In genomic region chrX:11171956-11172355, GRCh38 we compare ENCODE assay signal across 35 cellular contexts.
"Had no signal": no experiment of that assay in that cellular context is flagged by ENCODE, and none has a peak within 500 bp of the region (broad histone marks: within the 10 kb centered on the region; RNA-seq: fewer than 3 reads in every experiment).

No MANE protein-coding gene starts in this region.

- H3K27ac Mint-ChIP-seq: activated B cell treated with CpG ODN at 0.5 μM for 24 hours; activated CD4-positive, alpha-beta memory T cell treated with anti-CD3 and anti-CD28 coated beads for 36 hours; activated CD4-positive, alpha-beta T cell treated with anti-CD3 and anti-CD28 coated beads, Interleukin-2, amount 10 ng/mL, durations not matched to agents 24 days and 14 days; activated CD8-positive, alpha-beta T cell treated with anti-CD3 and anti-CD28 coated beads for 36 hours; activated naive CD4-positive, alpha-beta T cell treated with anti-CD3 and anti-CD28 coated beads for 36 hours; activated naive CD4-positive, alpha-beta T cell treated with anti-CD3 and anti-CD28 coated beads, Interleukin-2, amount 50 U/mL, for 72 hours; activated naive CD8-positive, alpha-beta T cell treated with anti-CD3 and anti-CD28 coated beads for 36 hours; activated T-cell treated with anti-CD3 and anti-CD28 coated beads, Interleukin-2, amount 50 U/mL, for 72 hours; activated T-helper 1 cell treated with anti-CD3 and anti-CD28 coated beads, Interleukin-12 subunit alpha, Interleukin-12 subunit beta, Interleukin-2, Interleukin-4 antibody, amounts not matched to agents 30 ng/mL and 10 ng/mL and 1 ng/mL, durations not matched to agents 14 hours and 24 hours and 36 hours; activated T-helper 17 cell treated with anti-CD3 and anti-CD28 coated beads, Interleukin-2, amount 50 U/mL, for 72 hours; T-helper 1 cell treated with Interleukin-12 subunit alpha and Interleukin-12 subunit beta and Interleukin-4 antibody, amounts not matched to agents 30 μg/mL and 1 μg/mL, for 36 hours; T-helper 2 cell treated with Interferon-gamma antibody and Interleukin-4, amounts not matched to agents 5 μg/mL and 100 μg/mL, for 36 hours had no signal

- H3K9me3 ChIP-seq: adrenal gland, body of pancreas, breast epithelium had no signal

- DNase-seq: activated B cell treated with CpG ODN at 0.5 μM for 24 hours; activated CD4-positive, alpha-beta memory T cell treated with anti-CD3 and anti-CD28 coated beads for 36 hours; activated CD4-positive, alpha-beta T cell treated with anti-CD3 and anti-CD28 coated beads for 4 hours; activated CD4-positive, alpha-beta T cell treated with anti-CD3 and anti-CD28 coated beads, Interleukin-2, amount 10 ng/mL, durations not matched to agents 24 days and 14 days; activated CD4-positive, alpha-beta T cell treated with anti-CD3 and anti-CD28 coated beads, Interleukin-2, amount 50 U/mL, for 1 hour; activated CD4-positive, alpha-beta T cell treated with anti-CD3 and anti-CD28 coated beads, Interleukin-2, amount 50 U/mL, for 4 hours; activated CD4-positive, CD25-positive, alpha-beta regulatory T cell treated with anti-CD3 and anti-CD28 coated beads, Interleukin-2, amount 50 U/mL, for 72 hours; activated CD8-positive, alpha-beta memory T cell treated with anti-CD3 and anti-CD28 coated beads, Interleukin-2, amount 50 U/mL, for 4 hours; activated CD8-positive, alpha-beta T cell treated with anti-CD3 and anti-CD28 coated beads for 36 hours; activated effector memory CD4-positive, alpha-beta T cell treated with anti-CD3 and anti-CD28 coated beads, Interleukin-2, amount 50 U/mL, for 16 hours; activated gamma-delta T cell treated with Interleukin-2 at 50 U/mL for 16 hours; activated naive CD4-positive, alpha-beta T cell; activated naive CD4-positive, alpha-beta T cell treated with anti-CD3 and anti-CD28 coated beads for 36 hours; activated naive CD4-positive, alpha-beta T cell treated with anti-CD3 and anti-CD28 coated beads, Interleukin-2, amount 50 U/mL, for 16 hours; activated naive CD8-positive, alpha-beta T cell treated with anti-CD3 and anti-CD28 coated beads for 36 hours; activated T-cell treated with anti-CD3 and anti-CD28 coated beads for 4 hours; activated T-cell treated with anti-CD3 and anti-CD28 coated beads, Interleukin-2, amount 50 U/mL, for 1 hour; activated T-cell treated with anti-CD3 and anti-CD28 coated beads, Interleukin-2, amount 50 U/mL, for 4 hours; activated T-cell treated with anti-CD3 and anti-CD28 coated beads, Interleukin-2, amount 50 U/mL, for 72 hours; adrenal gland; amniotic stem cell; aorta; body of pancreas; brain microvascular endothelial cell; central memory CD4-positive, alpha-beta T cell; T-helper 1 cell; T-helper 2 cell; T-helper 9 cell had no signal

- H3K27ac ChIP-seq: adrenal gland, body of pancreas, brain microvascular endothelial cell, breast epithelium, VCaP had no signal

- H3K36me3 Mint-ChIP-seq: activated CD4-positive, alpha-beta memory T cell treated with anti-CD3 and anti-CD28 coated beads for 36 hours; activated naive CD4-positive, alpha-beta T cell treated with anti-CD3 and anti-CD28 coated beads, Interleukin-2, amount 50 U/mL, for 72 hours; activated naive CD8-positive, alpha-beta T cell treated with anti-CD3 and anti-CD28 coated beads for 36 hours had no signal

- ATAC-seq: activated CD8-positive, alpha-beta T cell treated with anti-CD3 and anti-CD28 coated beads for 36 hours; activated naive CD4-positive, alpha-beta T cell treated with anti-CD3 and anti-CD28 coated beads, Interleukin-2, amount 50 U/mL, for 72 hours; activated T-cell treated with anti-CD3 and anti-CD28 coated beads, Interleukin-2, amount 50 U/mL, for 4 hours; activated T-cell treated with anti-CD3 and anti-CD28 coated beads, Interleukin-2, amount 50 U/mL, for 72 hours; activated T-helper 17 cell treated with anti-CD3 and anti-CD28 coated beads, Interleukin-2, amount 50 U/mL, for 72 hours; body of pancreas had no signal

- H3K4me3 ChIP-seq: adrenal gland, body of pancreas, breast epithelium had no signal

- H3K36me3 ChIP-seq: adrenal gland, brain microvascular endothelial cell, breast epithelium had no signal

- H3K4me1 Mint-ChIP-seq: activated CD4-positive, alpha-beta T cell treated with anti-CD3 and anti-CD28 coated beads, Interleukin-2, amount 10 ng/mL, durations not matched to agents 24 days and 14 days; activated naive CD8-positive, alpha-beta T cell treated with anti-CD3 and anti-CD28 coated beads for 36 hours; activated T-helper 17 cell treated with anti-CD3 and anti-CD28 coated beads, Interleukin-2, amount 50 U/mL, for 72 hours had no signal

- H3K4me1 ChIP-seq: adrenal gland, body of pancreas, breast epithelium had no signal

- H3K9me3 Mint-ChIP-seq: activated B cell treated with CpG ODN at 0.5 μM for 24 hours; activated CD4-positive, alpha-beta memory T cell treated with anti-CD3 and anti-CD28 coated beads for 36 hours; activated CD4-positive, alpha-beta T cell treated with anti-CD3 and anti-CD28 coated beads, Interleukin-2, amount 10 ng/mL, durations not matched to agents 24 days and 14 days; activated CD8-positive, alpha-beta T cell treated with anti-CD3 and anti-CD28 coated beads for 36 hours; activated naive CD4-positive, alpha-beta T cell treated with anti-CD3 and anti-CD28 coated beads for 36 hours; activated naive CD4-positive, alpha-beta T cell treated with anti-CD3 and anti-CD28 coated beads, Interleukin-2, amount 50 U/mL, for 72 hours; activated naive CD8-positive, alpha-beta T cell treated with anti-CD3 and anti-CD28 coated beads for 36 hours; activated T-cell treated with anti-CD3 and anti-CD28 coated beads, Interleukin-2, amount 50 U/mL, for 4 hours; activated T-cell treated with anti-CD3 and anti-CD28 coated beads, Interleukin-2, amount 50 U/mL, for 72 hours; activated T-helper 1 cell treated with anti-CD3 and anti-CD28 coated beads, Interleukin-12 subunit alpha, Interleukin-12 subunit beta, Interleukin-2, Interleukin-4 antibody, amounts not matched to agents 30 ng/mL and 10 ng/mL and 1 ng/mL, durations not matched to agents 14 hours and 24 hours and 36 hours; activated T-helper 17 cell treated with anti-CD3 and anti-CD28 coated beads, Interleukin-2, amount 50 U/mL, for 72 hours; T-helper 1 cell treated with Interleukin-12 subunit alpha and Interleukin-12 subunit beta and Interleukin-4 antibody, amounts not matched to agents 30 μg/mL and 1 μg/mL, for 36 hours; T-helper 2 cell treated with Interferon-gamma antibody and Interleukin-4, amounts not matched to agents 5 μg/mL and 100 μg/mL, for 36 hours had no signal

- H3K4me3 Mint-ChIP-seq: activated B cell treated with CpG ODN at 0.5 μM for 24 hours; activated CD4-positive, alpha-beta memory T cell treated with anti-CD3 and anti-CD28 coated beads for 36 hours; activated CD4-positive, alpha-beta T cell treated with anti-CD3 and anti-CD28 coated beads, Interleukin-2, amount 10 ng/mL, durations not matched to agents 24 days and 14 days; activated CD8-positive, alpha-beta T cell treated with anti-CD3 and anti-CD28 coated beads for 36 hours; activated naive CD4-positive, alpha-beta T cell treated with anti-CD3 and anti-CD28 coated beads for 36 hours; activated naive CD8-positive, alpha-beta T cell treated with anti-CD3 and anti-CD28 coated beads for 36 hours; activated T-cell treated with anti-CD3 and anti-CD28 coated beads, Interleukin-2, amount 50 U/mL, for 4 hours; activated T-cell treated with anti-CD3 and anti-CD28 coated beads, Interleukin-2, amount 50 U/mL, for 72 hours; activated T-helper 1 cell treated with anti-CD3 and anti-CD28 coated beads, Interleukin-12 subunit alpha, Interleukin-12 subunit beta, Interleukin-2, Interleukin-4 antibody, amounts not matched to agents 30 ng/mL and 10 ng/mL and 1 ng/mL, durations not matched to agents 14 hours and 24 hours and 36 hours; activated T-helper 17 cell treated with anti-CD3 and anti-CD28 coated beads, Interleukin-2, amount 50 U/mL, for 72 hours; T-helper 1 cell treated with Interleukin-12 subunit alpha and Interleukin-12 subunit beta and Interleukin-4 antibody, amounts not matched to agents 30 μg/mL and 1 μg/mL, for 36 hours; T-helper 2 cell treated with Interferon-gamma antibody and Interleukin-4, amounts not matched to agents 5 μg/mL and 100 μg/mL, for 36 hours had no signal

- H3K27me3 ChIP-seq: body of pancreas, brain microvascular endothelial cell had no signal

- H3K27me3 Mint-ChIP-seq: activated CD4-positive, alpha-beta T cell treated with anti-CD3 and anti-CD28 coated beads, Interleukin-2, amount 10 ng/mL, durations not matched to agents 24 days and 14 days had no signal
